In genomic region chr13:114151031-114151430, GRCh38 we compare ENCODE assay signal across 11 cellular contexts. TPM values are rescaled to one million over a fixed set of nuclear protein-coding genes. Genes with fewer than 3 reads are reported as not detected.
DNase-seq lines count a peak whose midpoint lies in the region; ATAC-seq and TF ChIP-seq lines count a peak whose summit lies in the region.
"Had no signal": no experiment of that assay in that cellular context is flagged by ENCODE, and none has a peak within 500 bp of the region (broad histone marks: within the 10 kb centered on the region; RNA-seq: fewer than 3 reads in every experiment).

No MANE protein-coding gene starts in this region.

- H2BK120ac ChIP-seq in neuronal stem cell (ENCODE audit: low read depth, low read length) = no peak overlapping the region

- H3K4me1 ChIP-seq in SK-N-SH (ENCODE audit: control insufficient read depth in 1 of 2, insufficient read depth in 2 of 2, low read depth in 1 of 2, low read length in 1 of 2) = no peaks in the 10 kb centered on the region
- H3K4me1 ChIP-seq in adipocyte (ENCODE audit: control insufficient read depth, insufficient read depth, low read length) = peaks cover 21% of the 10 kb centered on the region
- peaks cover 0 to 13% of the 10 kb centered on the region in 2 donors for H3K4me1 ChIP-seq in neuronal stem cell (ENCODE audit: control insufficient read depth in 2 of 2, insufficient read depth in 1 of 2, low read depth in 1 of 2, low read length in 2 of 2)

- H3K27me3 ChIP-seq in SK-N-SH (ENCODE audit: insufficient read depth) (no peaks in the 10 kb centered on the region), HL-60 (ENCODE audit: insufficient read depth, poor library complexity, severe bottlenecking) (no peaks in the 10 kb centered on the region), adipocyte (replicated peaks; ENCODE audit: control insufficient read depth, insufficient read depth, low read length) (peaks cover 23% of the 10 kb centered on the region), neuronal stem cell (ENCODE audit: control insufficient read depth in 3 of 3, insufficient read depth in 3 of 3, low read depth in 1 of 3, low read length in 3 of 3) (no peaks in the 10 kb centered on the region)
- H3K27me3 ChIP-seq: heart left ventricle, Peyer's patch had no signal

- H3K9ac ChIP-seq in SK-N-SH (no peak overlapping the region), adipocyte (ENCODE audit: low read length) (peak overlapping the region; percentile 21), neuronal stem cell (ENCODE audit: low read depth, low read length, poor library complexity) (no peak overlapping the region)

- peak overlapping the region; percentile 53 for H2AK5ac ChIP-seq in neuronal stem cell (ENCODE audit: low read depth, low read length)

- no peak for TF ChIP-seq EP300 in SK-N-SH (IDR thresholded peaks at IDR 0.05; ENCODE audit: borderline replicate concordance in 1 of 2, low read depth in 1 of 2, low read length in 1 of 2)

- no peak overlapping the region for H3K14ac ChIP-seq in neuronal stem cell (ENCODE audit: low read length)

- H2BK15ac ChIP-seq in neuronal stem cell (ENCODE audit: low read length) = peak overlapping the region; percentile 30

- H3K4me2 ChIP-seq in SK-N-SH = no peak overlapping the region
- no peak overlapping the region for H3K4me2 ChIP-seq in neuronal stem cell (ENCODE audit: insufficient read depth, low read length, poor library complexity, severe bottlenecking)
- H3K4me2 ChIP-seq: GM23338 had no signal

- POLR2A ChIA-PET in SK-N-SH (lab: Yijun Ruan, JAX) = no interaction called here

- no peaks in the 10 kb centered on the region for H3K79me2 ChIP-seq in SK-N-SH (ENCODE audit: insufficient read depth)

- no peak for TF ChIP-seq CTCF in SK-N-SH (IDR thresholded peaks at IDR 0.05)
- no peak for TF ChIP-seq CTCF in HL-60 (IDR thresholded peaks at IDR 0.05; ENCODE audit: insufficient read depth, low read length)

- no peak overlapping the region for H2BK12ac ChIP-seq in neuronal stem cell (ENCODE audit: low read length)

- H2AFZ ChIP-seq in SK-N-SH (ENCODE audit: low read depth) (no peak overlapping the region), neuronal stem cell (ENCODE audit: low read length) (no peak overlapping the region)
- H2AFZ ChIP-seq: GM23338 had no signal

- CTCF ChIA-PET in SK-N-SH (lab: Yijun Ruan, JAX) = no interaction called here

- H3K9me2 ChIP-seq in SK-N-SH = no peaks in the 10 kb centered on the region

- H3K4ac ChIP-seq in neuronal stem cell (ENCODE audit: low read length) = peak overlapping the region; percentile 4

- peak overlapping the region; percentile 11 for H3K23ac ChIP-seq in neuronal stem cell (ENCODE audit: low read depth, low read length, poor library complexity)

- H3F3A ChIP-seq in SK-N-SH (replicated peaks; ENCODE audit: insufficient read depth) = no peaks in the 10 kb centered on the region

- H3K79me1 ChIP-seq in neuronal stem cell (ENCODE audit: low read depth, low read length) = no peaks in the 10 kb centered on the region

- H4K20me1 ChIP-seq in SK-N-SH (ENCODE audit: insufficient read depth) = no peaks in the 10 kb centered on the region

- H3K36me3 ChIP-seq in SK-N-SH (replicated peaks in 1 of 2; ENCODE audit: control insufficient read depth in 1 of 2, insufficient read depth in 2 of 2, low read length in 1 of 2) = no peaks in the 10 kb centered on the region
- H3K36me3 ChIP-seq in adipocyte (ENCODE audit: control insufficient read depth, insufficient read depth, low read length, severe bottlenecking) = no peaks in the 10 kb centered on the region
- H3K36me3 ChIP-seq in neuronal stem cell (replicated peaks in 1 of 2; ENCODE audit: control insufficient read depth in 2 of 2, insufficient read depth in 2 of 2, low read length in 2 of 2) = no peaks in the 10 kb centered on the region
- H3K36me3 ChIP-seq: heart left ventricle, Peyer's patch had no signal

- H3K4me3 ChIP-seq in SK-N-SH (ENCODE audit: low read depth in 2 of 2, low read length in 1 of 2) (no peak overlapping the region), HL-60 (replicated peaks; ENCODE audit: insufficient read depth, low read length) (no peak overlapping the region), adipocyte (ENCODE audit: low read length) (no peak overlapping the region), neuronal stem cell (ENCODE audit: low read length in 2 of 2) (no peak overlapping the region)
- H3K4me3 ChIP-seq: GM23338, heart left ventricle had no signal

- no peak overlapping the region for H4K8ac ChIP-seq in neuronal stem cell (ENCODE audit: low read depth, low read length)

- ATAC-seq in SK-N-SH treated with all-trans-retinoic acid at 6 μM for 48 hours (no peak), GM19455 (IDR thresholded peaks at IDR 0.05; ENCODE audit: unreplicated experiment) (no peak), GM21825 (IDR thresholded peaks at IDR 0.05; ENCODE audit: unreplicated experiment) (no peak)

- WGBS in SK-N-SH (ENCODE audit: low lambda C conversion rate) = 78% methylated on average over 7 of the region's 10 CpGs
- WGBS in neuronal stem cell (ENCODE audit: extremely low coverage in 2 of 2, insufficient read length in 2 of 2, insufficient replicate concordance in 1 of 2), 2 donors = no CpG with 5 or more reads among the region's 10 CpGs

- no peak overlapping the region for H3K27ac ChIP-seq in SK-N-SH (ENCODE audit: low read depth in 2 of 2, low read length in 1 of 2)
- H3K27ac ChIP-seq in HL-60 (replicated peaks) = peak overlapping the region; percentile 23
- no peak overlapping the region for H3K27ac ChIP-seq in neuronal stem cell (replicated peaks; ENCODE audit: low read length)

- no peaks in the 10 kb centered on the region for H3K9me3 ChIP-seq in SK-N-SH
- no peaks in the 10 kb centered on the region for H3K9me3 ChIP-seq in adipocyte (ENCODE audit: control insufficient read depth, low read length)
- H3K9me3 ChIP-seq in neuronal stem cell (replicated peaks in 1 of 2; ENCODE audit: control insufficient read depth in 2 of 2, insufficient read depth in 1 of 2, low read depth in 1 of 2, low read length in 2 of 2) = no peaks in the 10 kb centered on the region
- H3K9me3 ChIP-seq: heart left ventricle, Peyer's patch had no signal

- DNase-seq in SK-N-SH (peak; percentile 7), HL-60 (ENCODE audit: low read depth in 1 of 2, low spot score in 1 of 2) (peak; percentile 64 to 65), adipocyte (ENCODE audit: low read depth) (no peak), neuronal stem cell (ENCODE audit: low spot score) (no peak), dedifferentiated amniotic fluid mesenchymal stem cell (ENCODE audit: extremely low spot score) (no peak)

- TF ChIP-seq RAD21 in SK-N-SH (IDR thresholded peaks at IDR 0.05; ENCODE audit: low read length) = no peak

- H3K18ac ChIP-seq in neuronal stem cell (ENCODE audit: low read length) = peak overlapping the region; percentile 27

- H2BK5ac ChIP-seq in neuronal stem cell (ENCODE audit: low read length) = no peak overlapping the region

- H4K91ac ChIP-seq in neuronal stem cell (ENCODE audit: low read depth, low read length, poor library complexity) = no peak overlapping the region

TF ChIP-seq in SK-N-SH, 30 proteins besides CTCF, POLR2A, EP300 and RAD21 (continues in another document):
- no peak for TF ChIP-seq POLR2AphosphoS5 (IDR thresholded peaks at IDR 0.05; ENCODE audit: low read depth, low read length)
- TF ChIP-seq, protein P1, sequence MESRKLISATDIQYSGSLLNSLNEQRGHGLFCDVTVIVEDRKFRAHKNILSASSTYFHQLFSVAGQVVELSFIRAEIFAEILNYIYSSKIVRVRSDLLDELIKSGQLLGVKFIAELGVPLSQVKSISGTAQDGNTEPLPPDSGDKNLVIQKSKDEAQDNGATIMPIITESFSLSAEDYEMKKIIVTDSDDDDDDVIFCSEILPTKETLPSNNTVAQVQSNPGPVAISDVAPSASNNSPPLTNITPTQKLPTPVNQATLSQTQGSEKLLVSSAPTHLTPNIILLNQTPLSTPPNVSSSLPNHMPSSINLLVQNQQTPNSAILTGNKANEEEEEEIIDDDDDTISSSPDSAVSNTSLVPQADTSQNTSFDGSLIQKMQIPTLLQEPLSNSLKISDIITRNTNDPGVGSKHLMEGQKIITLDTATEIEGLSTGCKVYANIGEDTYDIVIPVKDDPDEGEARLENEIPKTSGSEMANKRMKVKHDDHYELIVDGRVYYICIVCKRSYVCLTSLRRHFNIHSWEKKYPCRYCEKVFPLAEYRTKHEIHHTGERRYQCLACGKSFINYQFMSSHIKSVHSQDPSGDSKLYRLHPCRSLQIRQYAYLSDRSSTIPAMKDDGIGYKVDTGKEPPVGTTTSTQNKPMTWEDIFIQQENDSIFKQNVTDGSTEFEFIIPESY (IDR thresholded peaks at IDR 0.05; ENCODE audit: borderline replicate concordance, low read depth) = no peak
- TF ChIP-seq MEF2A (IDR thresholded peaks at IDR 0.05; ENCODE audit: borderline replicate concordance, low read depth) = no peak
- TF ChIP-seq YY1 (IDR thresholded peaks at IDR 0.05; ENCODE audit: low read depth) = no peak

TF ChIP-seq in SK-N-SH treated with all-trans-retinoic acid at 6 μM for 48 hours, 23 proteins besides CTCF, POLR2A, EP300 and RAD21 (continues in another document):
- TF ChIP-seq POU6F1 (CRISPR knock-in tag; IDR thresholded peaks at IDR 0.05; ENCODE audit: borderline replicate concordance, low read depth) (no peak), ESRRG (CRISPR knock-in tag; IDR thresholded peaks at IDR 0.05) (no peak)

RNA-seq across cellular contexts. Expression of gene RASA3, which starts 18.6 kb away (rescaled TPM):
- 23.9 and 25.1 TPM in 2 replicates for polyA plus RNA-seq in SK-N-SH (2012; rRNA removed)
- polyA plus RNA-seq in SK-N-SH (2012; cell fraction: cytosol; rRNA removed) = 17.3 and 20.8 TPM in 2 replicates
- polyA plus RNA-seq in SK-N-SH (2012; cell fraction: nucleus; rRNA removed) = 26.8 and 31.9 TPM in 2 replicates
- polyA plus RNA-seq in neuronal stem cell (2013, experiment 1 of 2) = 9.5 TPM
- 8.9 TPM for polyA plus RNA-seq in neuronal stem cell (2013, experiment 2 of 2)

RNA-seq across cellular contexts. Expression of gene CFAP97D2, which starts 28.0 kb away (rescaled TPM):
- polyA plus RNA-seq in SK-N-SH (2012; rRNA removed) = not detected in 2 replicates
- polyA plus RNA-seq in SK-N-SH (2012; cell fraction: cytosol; rRNA removed) = not detected in 2 replicates
- not detected in 2 replicates for polyA plus RNA-seq in SK-N-SH (2012; cell fraction: nucleus; rRNA removed)
- 0.22 TPM for polyA plus RNA-seq in neuronal stem cell (2013, experiment 1 of 2)
- polyA plus RNA-seq in neuronal stem cell (2013, experiment 2 of 2) = 0.11 TPM
- polyA plus RNA-seq: GM23338, heart left ventricle had no signal

Comparison
In these comparisons a context has a peak if more than half of its experiments do, and no peak if none do; other contexts are left out.
1. DNase-seq: peak in SK-N-SH (single experiment) and HL-60 (2 of 2); none in adipocyte (single experiment), neuronal stem cell (single experiment) and dedifferentiated amniotic fluid mesenchymal stem cell (single experiment).